ENCODE assay signal across 18 cellular contexts in the genomic region with DNA sequence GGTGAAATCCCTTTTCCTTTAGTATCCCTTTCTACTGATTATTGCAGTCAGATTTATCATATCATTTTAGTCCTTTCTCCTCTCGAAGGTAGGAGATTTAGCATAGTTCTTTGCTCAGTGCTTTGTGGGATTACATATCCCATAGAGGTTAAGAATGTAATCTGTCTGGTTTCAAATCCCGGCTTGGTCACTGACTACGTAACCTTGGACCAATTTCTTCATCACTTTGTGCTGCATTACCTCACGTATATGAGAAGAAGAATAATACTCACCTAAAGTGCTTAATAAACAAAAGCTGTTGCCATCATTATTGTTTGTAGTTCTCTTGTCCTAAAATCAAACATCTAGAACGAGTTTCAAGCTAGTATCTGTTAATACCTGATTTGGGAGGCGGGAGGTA.
"Had no signal": no experiment of that assay in that cellular context is flagged by ENCODE, and none has a peak within 500 bp of the region (broad histone marks: within the 10 kb centered on the region; RNA-seq: fewer than 3 reads in every experiment).

No MANE protein-coding gene starts in this region.

- H3K4me3 ChIP-seq: esophagus squamous epithelium, hepatocyte, left lung, right atrium auricular region, suprapubic skin had no signal

- H3K4me1 ChIP-seq: left lung, right atrium auricular region, suprapubic skin had no signal

- ATAC-seq: left lung had no signal

- H3K27ac Mint-ChIP-seq: activated B cell treated with CpG ODN at 0.5 μM for 24 hours, type B pancreatic cell had no signal

- H3K4me3 Mint-ChIP-seq: activated B cell treated with CpG ODN at 0.5 μM for 24 hours; naive B cell; stimulated activated naive CD8-positive, alpha-beta T cell treated with anti-CD3 and anti-CD28 coated beads, Interleukin-15, Interleukin-2, amounts not matched to agents 100 ng/mL and 50 ng/mL, for 24 hours; type B pancreatic cell had no signal

- H3K27me3 ChIP-seq: esophagus squamous epithelium, hepatocyte, left lung, right atrium auricular region, suprapubic skin had no signal

- H3K4me1 Mint-ChIP-seq: activated B cell treated with CpG ODN at 0.5 μM for 24 hours had no signal

- H3K9me3 ChIP-seq: esophagus squamous epithelium, left lung, right atrium auricular region, suprapubic skin had no signal

- H3K9me3 Mint-ChIP-seq: activated B cell treated with CpG ODN at 0.5 μM for 24 hours; naive B cell; stimulated activated naive CD8-positive, alpha-beta T cell treated with anti-CD3 and anti-CD28 coated beads, Interleukin-15, Interleukin-2, amounts not matched to agents 100 ng/mL and 50 ng/mL, for 24 hours; type B pancreatic cell had no signal

- H3K27me3 Mint-ChIP-seq: activated B cell treated with CpG ODN at 0.5 μM for 24 hours; naive B cell; stimulated activated naive CD8-positive, alpha-beta T cell treated with anti-CD3 and anti-CD28 coated beads, Interleukin-15, Interleukin-2, amounts not matched to agents 100 ng/mL and 50 ng/mL, for 24 hours; type B pancreatic cell had no signal

- DNase-seq: activated B cell treated with CpG ODN at 0.5 μM for 24 hours; activated CD4-positive, alpha-beta T cell treated with anti-CD3 and anti-CD28 coated beads for 48 hours; activated CD8-positive, alpha-beta memory T cell treated with anti-CD3 and anti-CD28 coated beads for 24 hours; activated effector memory CD4-positive, alpha-beta T cell treated with anti-CD3 and anti-CD28 coated beads, Interleukin-2, amount 50 U/mL, for 16 hours; esophagus squamous epithelium; kidney; left lung; mammary epithelial cell; naive B cell; nucleus accumbens; stimulated activated CD4-positive, alpha-beta T cell treated with anti-CD3 and anti-CD28 coated beads, Interleukin-15, amount 100 ng/mL, for 24 hours; stimulated activated CD4-positive, alpha-beta T cell treated with anti-CD3 and anti-CD28 coated beads, Interleukin-4, amount 100 ng/mL, for 1 hour; T-helper 2 cell had no signal

- H3K27ac ChIP-seq: esophagus squamous epithelium, hepatocyte, left lung, right atrium auricular region, suprapubic skin had no signal
